1 cellular context compared by ENCODE assay signal in genomic region chr2:53786371-53787254, GRCh38.
TF ChIP-seq lines count a peak whose summit lies in the region.

Gene ASB3, minus strand, starts transcription at chr2:53786953. Its CDS starts 21,381 bp downstream, at chr2:53765572.
Gene ERLEC1, plus strand, starts transcription at chr2:53787044. Its CDS starts 167 bp downstream, at chr2:53787211.

TF ChIP-seq in K562, 482 proteins besides CTCF, POLR2A, EP300 and RAD21 (continued from another document and continues in another):
- no peak for TF ChIP-seq CUX1 (CRISPR knock-in tag; IDR thresholded peaks at IDR 0.05)
- TF ChIP-seq NFE2 (IDR thresholded peaks at IDR 0.05; ENCODE audit: low read depth) = no peak; the same call in 1 of the 2 replicates
- peak; percentile 64 for TF ChIP-seq HMGN3 (IDR thresholded peaks at IDR 0.05; ENCODE audit: borderline replicate concordance, extremely low read depth, insufficient read length, low read depth, low read length)
- no peak for TF ChIP-seq E2F3 (CRISPR knock-in tag; IDR thresholded peaks at IDR 0.05)
- no peak for TF ChIP-seq ZFP1 (CRISPR knock-in tag; IDR thresholded peaks at IDR 0.05)
- TF ChIP-seq NELFE (IDR thresholded peaks at IDR 0.05; ENCODE audit: insufficient read depth, insufficient read length) = no peak
- 0 out of 2 replicates have a peak, but pooled peaks have one; percentile 50 for TF ChIP-seq TRIM25 (IDR thresholded peaks at IDR 0.05; ENCODE audit: borderline replicate concordance)
- TF ChIP-seq HSF4 (CRISPR knock-in tag; IDR thresholded peaks at IDR 0.05; ENCODE audit: borderline replicate concordance) = no peak
- 0 out of 2 replicates have a peak, but pooled peaks have one; percentile 54 for TF ChIP-seq CAMTA2 (CRISPR knock-in tag; conservative IDR thresholded peaks at IDR 0.05)
- no peak for TF ChIP-seq DDX20 (tag; IDR thresholded peaks at IDR 0.05; ENCODE audit: low read depth)
- no peak for TF ChIP-seq REST (CRISPR knock-in tag; IDR thresholded peaks at IDR 0.05; ENCODE audit: low read depth)
- TF ChIP-seq SREBF1 (IDR thresholded peaks at IDR 0.05; ENCODE audit: borderline replicate concordance, low read depth, low read length) = no peak
- no peak for TF ChIP-seq MEIS2 (IDR thresholded peaks at IDR 0.05; ENCODE audit: partially characterized antibody)
- TF ChIP-seq STAT5A (IDR thresholded peaks at IDR 0.05; ENCODE audit: borderline replicate concordance, low read length) = no peak
- no peak for TF ChIP-seq THRB (CRISPR knock-in tag; conservative IDR thresholded peaks at IDR 0.05)
- no peak for TF ChIP-seq PTTG1 (tag; IDR thresholded peaks at IDR 0.05; ENCODE audit: low read depth)
- no peak for TF ChIP-seq ZNF408 (CRISPR knock-in tag; IDR thresholded peaks at IDR 0.05; ENCODE audit: low read depth)
- no peak for TF ChIP-seq NR1H2 (CRISPR knock-in tag; IDR thresholded peaks at IDR 0.05)
- TF ChIP-seq ZNF282 (CRISPR knock-in tag; IDR thresholded peaks at IDR 0.05) = no peak
- TF ChIP-seq ZBTB49 (CRISPR knock-in tag; IDR thresholded peaks at IDR 0.05; ENCODE audit: borderline replicate concordance) = no peak
- TF ChIP-seq ARHGAP35 (IDR thresholded peaks at IDR 0.05; ENCODE audit: partially characterized antibody) = no peak
- peak; percentile 99 for TF ChIP-seq CREB3L1 (IDR thresholded peaks at IDR 0.05; ENCODE audit: borderline replicate concordance, low read depth)
- TF ChIP-seq PPARD (CRISPR knock-in tag; IDR thresholded peaks at IDR 0.05) = no peak
- no peak for TF ChIP-seq ARID3B (CRISPR knock-in tag; IDR thresholded peaks at IDR 0.05; ENCODE audit: borderline replicate concordance)
- no peak for TF ChIP-seq ZNF3 (CRISPR knock-in tag; IDR thresholded peaks at IDR 0.05)
- no peak for TF ChIP-seq MCM3 (IDR thresholded peaks at IDR 0.05)
- no peak for TF ChIP-seq ZNF395 (CRISPR knock-in tag; IDR thresholded peaks at IDR 0.05)
- TF ChIP-seq RFX7 (CRISPR knock-in tag; IDR thresholded peaks at IDR 0.05) = no peak
- peak; percentile 51; the same call in 1 of the 2 replicates for TF ChIP-seq SOX6 (IDR thresholded peaks at IDR 0.05)
- TF ChIP-seq ZNF253 (CRISPR knock-in tag; conservative IDR thresholded peaks at IDR 0.05) = no peak
- TF ChIP-seq RNF2 (IDR thresholded peaks at IDR 0.05) = no peak
- peak; percentile 95 for TF ChIP-seq HNRNPLL (IDR thresholded peaks at IDR 0.05; ENCODE audit: low read depth, low read length, poor library complexity, severe bottlenecking)
- TF ChIP-seq THAP7 (CRISPR knock-in tag; IDR thresholded peaks at IDR 0.05) = peak; percentile 32; the same call in 1 of the 2 replicates
- no peak for TF ChIP-seq ELF4 (CRISPR knock-in tag; IDR thresholded peaks at IDR 0.05)
- TF ChIP-seq BCL6 (CRISPR knock-in tag; IDR thresholded peaks at IDR 0.05) = no peak
- TF ChIP-seq ZNF699 (CRISPR knock-in tag; IDR thresholded peaks at IDR 0.05; ENCODE audit: insufficient replicate concordance) = no peak
- no peak for TF ChIP-seq CTCFL (IDR thresholded peaks at IDR 0.05; ENCODE audit: borderline replicate concordance, insufficient read depth, low read depth, low read length, poor library complexity, severe bottlenecking)
- peak; percentile 94 for TF ChIP-seq CXXC5 (CRISPR knock-in tag; IDR thresholded peaks at IDR 0.05)
